In genomic region chr16:74422086-74422485, GRCh38 we compare ENCODE assay signal across 5 cellular contexts. TPM values are rescaled to one million over a fixed set of nuclear protein-coding genes. Genes with fewer than 3 reads are reported as not detected.
"Had no signal": no experiment of that assay in that cellular context is flagged by ENCODE, and none has a peak within 500 bp of the region (broad histone marks: within the 10 kb centered on the region; RNA-seq: fewer than 3 reads in every experiment).

No MANE protein-coding gene starts in this region.

RNA-seq across cellular contexts. Expression of gene CLEC18B, which starts 0.8 kb away (rescaled TPM):
- total RNA-seq: pulmonary artery endothelial cell, upper lobe of right lung, urinary bladder had no signal
- polyA plus RNA-seq: naive thymus-derived CD8-positive, alpha-beta T cell had no signal

RNA-seq across cellular contexts. Expression of gene NPIPB15, which starts 46.0 kb away (rescaled TPM):
- total RNA-seq: occipital lobe, upper lobe of right lung had no signal
